ENCODE assay signal across 25 cellular contexts in genomic region chr3:138206196-138206595, GRCh38.
"Had no signal": no experiment of that assay in that cellular context is flagged by ENCODE, and none has a peak within 500 bp of the region (broad histone marks: within the 10 kb centered on the region; RNA-seq: fewer than 3 reads in every experiment).

No MANE protein-coding gene starts in this region.

- DNase-seq: activated CD4-positive, alpha-beta T cell treated with anti-CD3 and anti-CD28 coated beads for 48 hours; activated CD4-positive, alpha-beta T cell treated with anti-CD3 and anti-CD28 coated beads, Interleukin-2, amount 50 U/mL, for 4 hours; activated CD4-positive, CD25-positive, alpha-beta regulatory T cell treated with anti-CD3 and anti-CD28 coated beads, Interleukin-2, amount 50 U/mL, for 72 hours; activated CD8-positive, alpha-beta memory T cell treated with anti-CD3 and anti-CD28 coated beads, Interleukin-2, amount 50 U/mL, for 48 hours; activated CD8-positive, alpha-beta T cell treated with anti-CD3 and anti-CD28 coated beads, Interleukin-2, amount 10 ng/mL, durations not matched to agents 7 days and 5 days; activated effector memory CD4-positive, alpha-beta T cell treated with Interleukin-2 at 50 U/mL for 16 hours; activated naive CD4-positive, alpha-beta T cell; activated T-cell treated with anti-CD3 and anti-CD28 coated beads, Interleukin-2, amount 50 U/mL, for 1 hour; amygdala; MG63; MV-4-11; NCI-H1092 treated with DMSO at 0.1 percent for 48 hours; NCI-H1436 treated with DMSO at 0.1 percent for 48 hours; NCI-H187; NCI-H2081; NCI-H2227 treated with DMSO at 0.1 percent for 48 hours; NCI-H510A; NCI-H748 treated with DMSO at 0.1 percent for 48 hours; SIG-M5; T-helper 17 cell; T-helper 9 cell had no signal

- H3K4me3 Mint-ChIP-seq: activated CD8-positive, alpha-beta T cell treated with anti-CD3 and anti-CD28 coated beads, Interleukin-2, amount 10 ng/mL, durations not matched to agents 7 days and 5 days; activated naive CD8-positive, alpha-beta T cell; brain; central memory CD8-positive, alpha-beta T cell; T-helper 17 cell; WTC11 had no signal

- H3K4me3 ChIP-seq: MG63 had no signal

- H3K9me3 Mint-ChIP-seq: brain; central memory CD8-positive, alpha-beta T cell had no signal

- H3K27ac Mint-ChIP-seq: activated CD8-positive, alpha-beta T cell treated with anti-CD3 and anti-CD28 coated beads, Interleukin-2, amount 10 ng/mL, durations not matched to agents 7 days and 5 days; T-helper 17 cell had no signal

- H3K9me3 ChIP-seq: MG63 had no signal

- ATAC-seq: activated CD8-positive, alpha-beta T cell treated with anti-CD3 and anti-CD28 coated beads, Interleukin-2, amount 10 ng/mL, durations not matched to agents 7 days and 5 days; T-helper 17 cell; WTC11 had no signal

- H3K27me3 ChIP-seq: MG63 had no signal

- H3K27me3 Mint-ChIP-seq: activated naive CD8-positive, alpha-beta T cell; brain; central memory CD8-positive, alpha-beta T cell; T-helper 17 cell had no signal
